In the genomic region with DNA sequence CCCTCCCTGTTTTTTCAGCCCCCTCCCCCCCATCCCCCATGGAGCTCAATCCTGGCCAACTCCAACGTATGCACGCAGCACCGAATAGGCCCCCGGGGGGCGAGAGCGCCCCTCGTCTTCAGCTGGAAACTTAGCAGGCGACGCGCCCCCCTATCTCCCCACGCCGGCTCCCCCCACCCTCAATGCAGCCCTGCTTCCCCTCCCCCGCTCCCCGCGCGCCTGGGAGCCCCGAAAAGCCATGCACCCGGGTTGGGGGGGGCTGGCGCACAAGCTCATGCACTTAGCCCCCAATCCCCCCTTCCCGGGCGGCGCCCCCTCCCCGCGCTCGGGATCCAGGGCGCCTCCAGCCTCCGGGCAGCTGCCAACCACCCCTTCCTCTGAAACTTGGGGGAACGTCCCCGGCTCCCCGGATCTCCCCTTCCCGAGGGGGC, we compare ENCODE assay signal across 8 cellular contexts. TPM values are rescaled to one million over a fixed set of nuclear protein-coding genes. Genes with fewer than 3 reads are reported as not detected.
DNase-seq lines count a peak whose midpoint lies in the region; ATAC-seq, FAIRE-seq and TF ChIP-seq lines count a peak whose summit lies in the region.

No MANE protein-coding gene starts in this region.

- H2BK120ac ChIP-seq in mesendoderm (ENCODE audit: low read depth, low read length): peak overlapping the region; percentile 62

- H3K9me3 ChIP-seq in A549 (no peaks in the 10 kb centered on the region), PC-3 (ENCODE audit: low read length) (no peaks in the 10 kb centered on the region), mammary epithelial cell (replicated peaks; ENCODE audit: insufficient read depth, low read length) (no peaks in the 10 kb centered on the region), thyroid gland (no peaks in the 10 kb centered on the region)

- H3K36me3 ChIP-seq in PC-3 (ENCODE audit: low read depth, low read length): no peaks in the 10 kb centered on the region
- H3K36me3 ChIP-seq in mammary epithelial cell (ENCODE audit: insufficient read depth, low read length): no peaks in the 10 kb centered on the region
- peaks cover 1% of the 10 kb centered on the region for H3K36me3 ChIP-seq in mesendoderm (ENCODE audit: control insufficient read depth, insufficient read depth, low read length)
- no peaks in the 10 kb centered on the region for H3K36me3 ChIP-seq in thyroid gland

- H3K27ac ChIP-seq in A549: peak overlapping the region; percentile 96 to 100
- H3K27ac ChIP-seq in PC-3 (ENCODE audit: low read length): no peak overlapping the region
- H3K27ac ChIP-seq in mammary epithelial cell (ENCODE audit: insufficient read depth, low read depth, low read length): peak overlapping the region; percentile 29
- no peak overlapping the region for H3K27ac ChIP-seq in mesendoderm (ENCODE audit: low read depth, low read length)
- peak overlapping the region; percentile 91 to 98 (median 91) for H3K27ac ChIP-seq in thyroid gland

- POLR2A ChIA-PET in A549 (lab: Yijun Ruan, JAX): interaction anchor here (0.6 kb wide), 1 partner anchor 109 kb away, joined by 4 read pairs; no protein-coding TSS in a partner anchor
- POLR2A ChIA-PET in PC-3 (lab: Charles Lee; ENCODE audit: unreplicated experiment): interaction anchor here (0.6 kb wide), 1 partner anchor 14 kb away, joined by 4 read pairs; no protein-coding TSS in a partner anchor

- no TSS peak for BruUV-seq in PC-3 (replicated peaks; lab: Mats Ljungman, UMichigan)
- BruUV-seq in mammary epithelial cell (replicated peaks; lab: Mats Ljungman, UMichigan): no TSS peak

- ATAC-seq in A549: 0 out of 6 replicates have a peak, but pooled peaks of 1 of the 2 experiments have one; percentile 6
- no peak for ATAC-seq in PC-3

- H3K56ac ChIP-seq in mesendoderm (ENCODE audit: low read length): peak overlapping the region; percentile 87

- TF ChIP-seq RAD21 in A549 (conservative IDR thresholded peaks at IDR 0.05 in 1 of 2, IDR thresholded peaks at IDR 0.05 in 1 of 2): no peak

- H3K27me3 ChIP-seq in PC-3 (ENCODE audit: low read length) (no peaks in the 10 kb centered on the region), mammary epithelial cell (ENCODE audit: insufficient read depth, low read length) (no peaks in the 10 kb centered on the region), mesendoderm (ENCODE audit: insufficient read depth, low read length, poor library complexity) (peaks cover 6% of the 10 kb centered on the region), thyroid gland (no peaks in the 10 kb centered on the region)

- peaks cover 18% of the 10 kb centered on the region; the same call in 1 of the 2 replicates for H4K20me1 ChIP-seq in PC-3 (ENCODE audit: low read length)
- H4K20me1 ChIP-seq in mammary epithelial cell (ENCODE audit: insufficient read depth, low read length): peaks cover 9% of the 10 kb centered on the region

- peak overlapping the region; percentile 90 for H3K4ac ChIP-seq in mesendoderm (ENCODE audit: low read depth, low read length)

- H2AFZ ChIP-seq in PC-3 (ENCODE audit: low read length): peak overlapping the region; percentile 30; the same call in 1 of the 2 replicates
- H2AFZ ChIP-seq in mammary epithelial cell (ENCODE audit: low read depth, low read length): peak overlapping the region; percentile 69

- in situ Hi-C loops in mammary epithelial cell (cut with MboI; ENCODE audit: low sequenced_read_pairs in 2 of 2): no loop called here

- peak overlapping the region; percentile 95 for H3K4me3 ChIP-seq in A549
- H3K4me3 ChIP-seq in PC-3 (ENCODE audit: low read length): peak overlapping the region; percentile 76
- peak overlapping the region; percentile 70 to 92 (median 88) for H3K4me3 ChIP-seq in mammary epithelial cell (replicated peaks in 1 of 3; ENCODE audit: insufficient read depth in 1 of 3, low read depth in 2 of 3, low read length in 3 of 3)
- peak overlapping the region; percentile 41 for H3K4me3 ChIP-seq in mesendoderm (ENCODE audit: low read length)
- peak overlapping the region; percentile 83 to 93 (median 93) for H3K4me3 ChIP-seq in thyroid gland (replicated peaks in 1 of 3)

- no peak overlapping the region for H2BK15ac ChIP-seq in mesendoderm (replicated peaks; ENCODE audit: low read depth)

- no peak overlapping the region for H2BK5ac ChIP-seq in mesendoderm (ENCODE audit: low read length)

- no CpG with 5 or more reads among the region's 31 CpGs for WGBS in A549 (ENCODE audit: missing lambda C conversion rate)
- no CpG with 5 or more reads among the region's 31 CpGs for WGBS in mammary epithelial cell (ENCODE audit: low coverage, missing lambda C conversion rate)
- WGBS in mesendoderm (ENCODE audit: extremely low coverage, insufficient coverage, low lambda C conversion rate): no CpG with 5 or more reads among the region's 31 CpGs
- WGBS in thyroid gland, 2 donors: no CpG with 5 or more reads among the region's 31 CpGs

- H3K79me1 ChIP-seq in mesendoderm (ENCODE audit: low read length): peaks cover 8% of the 10 kb centered on the region

- CTCF ChIA-PET in A549 (lab: Yijun Ruan, JAX): no interaction called here
- CTCF ChIA-PET in PC-3 (lab: Charles Lee): no interaction called here
- CTCF ChIA-PET in mammary epithelial cell (lab: Charles Lee; ENCODE audit: low non-redundant PET): no interaction called here

- DNase-seq in A549 (ENCODE audit: low read depth in 1 of 2, low spot score in 1 of 2) (no peak), PC-3 (no peak), mammary epithelial cell (no peak), mesendoderm (no peak), thyroid gland (peak in 1 of 2 donors; percentile 37), kidney tubule cell (ENCODE audit: low spot score) (no peak), SIG-M5 (lab: John Stamatoyannopoulos, UW) (no peak), DMS153 treated with DMSO at 0.1 percent for 48 hours (lab: John Stamatoyannopoulos, UW; ENCODE audit: unreplicated experiment) (no peak)

- no peak overlapping the region for H2AK5ac ChIP-seq in mesendoderm (ENCODE audit: low read length)

- FAIRE-seq in A549 (lab: Jason Lieb, UNC): no peak

- H3K18ac ChIP-seq in mesendoderm (ENCODE audit: low read length): peak overlapping the region; percentile 99

- intact Hi-C loops in PC-3 (cut with micrococcal nuclease) (no loop called here), mammary epithelial cell (cut with micrococcal nuclease) (no loop called here), thyroid gland (cut with DNase I) (loop anchor here (5.0 kb wide), 1 partner anchor 56 kb away; the partner anchor contains the start of gene MAP2K2)

- H4K5ac ChIP-seq in mesendoderm (ENCODE audit: low read length): no peak overlapping the region

- no peaks in the 10 kb centered on the region for H3F3A ChIP-seq in PC-3 (ENCODE audit: low read length, unreplicated experiment)

- H3K4me1 ChIP-seq in A549 (peaks cover 31% of the 10 kb centered on the region), PC-3 (ENCODE audit: insufficient read depth, low read length) (peaks cover 24% of the 10 kb centered on the region), mammary epithelial cell (ENCODE audit: insufficient read depth, low read length) (peaks cover 25% of the 10 kb centered on the region), mesendoderm (ENCODE audit: control insufficient read depth, low read depth, low read length) (no peaks in the 10 kb centered on the region), thyroid gland (peaks cover 33 to 37% of the 10 kb centered on the region in 2 donors)

- H3K79me2 ChIP-seq in PC-3 (ENCODE audit: low read length): peaks cover 39% of the 10 kb centered on the region
- H3K79me2 ChIP-seq in mammary epithelial cell (ENCODE audit: insufficient read depth, low read length): peaks cover 44% of the 10 kb centered on the region
- peaks cover 39% of the 10 kb centered on the region for H3K79me2 ChIP-seq in mesendoderm (ENCODE audit: control insufficient read depth, insufficient read depth, low read length)

- TF ChIP-seq CTCF in A549 (IDR thresholded peaks at IDR 0.05): no peak
- no peak for TF ChIP-seq CTCF in PC-3 (conservative IDR thresholded peaks at IDR 0.05; ENCODE audit: low read depth, low read length)
- TF ChIP-seq CTCF in mammary epithelial cell (conservative IDR thresholded peaks at IDR 0.05 in 1 of 2, IDR thresholded peaks at IDR 0.05 in 1 of 2; ENCODE audit: extremely low read depth in 1 of 2, insufficient read depth in 1 of 2, low read depth in 1 of 2, low read length in 2 of 2): no peak
- no peak for TF ChIP-seq CTCF in thyroid gland (IDR thresholded peaks at IDR 0.05)

- no peak for TF ChIP-seq POLR2A in A549 (IDR thresholded peaks at IDR 0.05; ENCODE audit: low read length)
- no peak for TF ChIP-seq POLR2A in thyroid gland (IDR thresholded peaks at IDR 0.05)

- H3K9me2 ChIP-seq in PC-3 (replicated peaks; ENCODE audit: low read length): no peaks in the 10 kb centered on the region

- H3K23ac ChIP-seq in mesendoderm (ENCODE audit: low read length): no peak overlapping the region

- TF ChIP-seq EP300 in A549 (IDR thresholded peaks at IDR 0.05): no peak

- H4K8ac ChIP-seq in mesendoderm (ENCODE audit: low read depth, low read length): peak overlapping the region; percentile 57

- H3K4me2 ChIP-seq in A549 (peak overlapping the region; percentile 87), PC-3 (ENCODE audit: low read length) (peak overlapping the region; percentile 78), mammary epithelial cell (ENCODE audit: insufficient read depth, low read depth, low read length) (peak overlapping the region; percentile 70), mesendoderm (ENCODE audit: low read length) (peak overlapping the region; percentile 43)

- peak overlapping the region; percentile 55; the same call in 1 of the 2 replicates for H3K9ac ChIP-seq in PC-3 (ENCODE audit: low read length)
- H3K9ac ChIP-seq in mammary epithelial cell (ENCODE audit: insufficient read depth, low read length): peak overlapping the region; percentile 61
- H3K9ac ChIP-seq in mesendoderm (ENCODE audit: low read length): peak overlapping the region; percentile 68

- dilution Hi-C loops in mammary epithelial cell (cut with HindIII; ENCODE audit: low sequenced_read_pairs): loop anchor here (10.0 kb wide), 1 partner anchor 299 kb away; no protein-coding TSS in a partner anchor

RNA-seq across cellular contexts. Expression of gene ZBTB7A, which starts 0.5 kb away (rescaled TPM):
- 2.2 and 2.3 TPM in 2 replicates for polyA plus RNA-seq in A549 (2011; rRNA removed)
- 7.0 and 12.5 TPM in 2 replicates for polyA plus RNA-seq in A549 (2012; cell fraction: cytosol; rRNA removed)
- polyA plus RNA-seq in A549 (2012; cell fraction: nucleus; rRNA removed): 15.8 and 26.9 TPM in 2 replicates
- 10.2 to 11.6 TPM (median 11.4 TPM) in 3 replicates for polyA plus RNA-seq in A549 (2017; fragmentation: RNase III; extraction: RNeasy Plus Mini Kit Qiagen cat#74134 plus additional on column Dnase treatment)
- polyA minus RNA-seq in A549 (2011; rRNA and poly(A)+ RNA removed): 2.6 and 3.7 TPM in 2 replicates
- 16.7 and 40.2 TPM in 2 replicates for total RNA-seq in PC-3 (2014; rRNA removed)
- 10 to 100 TPM; 40.8 to 52.9 TPM for total RNA-seq in mammary epithelial cell
- polyA plus RNA-seq in mammary epithelial cell: 11.0 TPM
- polyA minus RNA-seq in mammary epithelial cell: 9.2 TPM
- 8.8 TPM for polyA plus RNA-seq in mesendoderm (2013, experiment 1 of 2)
- polyA plus RNA-seq in mesendoderm (2013, experiment 2 of 2): 8.8 TPM
- 10 to 100 TPM; 45.3 to 85.3 (median 54.9) TPM for total RNA-seq in thyroid gland

RNA-seq across cellular contexts. Expression of gene MAP2K2, which starts 57.7 kb away (rescaled TPM):
- 40.4 and 41.7 TPM in 2 replicates for polyA plus RNA-seq in A549 (2011; rRNA removed)
- 129 and 151 TPM in 2 replicates for polyA plus RNA-seq in A549 (2012; cell fraction: cytosol; rRNA removed)
- 146 and 171 TPM in 2 replicates for polyA plus RNA-seq in A549 (2012; cell fraction: nucleus; rRNA removed)
- 98.5 to 116 TPM (median 115 TPM) in 3 replicates for polyA plus RNA-seq in A549 (2017; fragmentation: RNase III; extraction: RNeasy Plus Mini Kit Qiagen cat#74134 plus additional on column Dnase treatment)
- 51.6 and 58.5 TPM in 2 replicates for polyA minus RNA-seq in A549 (2011; rRNA and poly(A)+ RNA removed)
- 229 and 360 TPM in 2 replicates for total RNA-seq in PC-3 (2014; rRNA removed)
- total RNA-seq in mammary epithelial cell: 100 to 1,000 TPM; 109 to 163 TPM
- 112 TPM for polyA plus RNA-seq in mammary epithelial cell
- 91.5 TPM for polyA minus RNA-seq in mammary epithelial cell
- polyA plus RNA-seq in mesendoderm (2013, experiment 1 of 2): 103 TPM
- polyA plus RNA-seq in mesendoderm (2013, experiment 2 of 2): 103 TPM
- total RNA-seq in thyroid gland: 10 to 100 TPM; 59.4 to 95.3 (median 81.8) TPM

RNA-seq across cellular contexts. Expression of gene PIAS4, which starts 58.7 kb away (rescaled TPM):
- polyA plus RNA-seq in A549 (2011; rRNA removed): 4.5 and 5.2 TPM in 2 replicates
- 8.6 and 11.9 TPM in 2 replicates for polyA plus RNA-seq in A549 (2012; cell fraction: cytosol; rRNA removed)
- polyA plus RNA-seq in A549 (2012; cell fraction: nucleus; rRNA removed): 17.1 and 17.4 TPM in 2 replicates
- 10.6 to 12.8 TPM (median 11.3 TPM) in 3 replicates for polyA plus RNA-seq in A549 (2017; fragmentation: RNase III; extraction: RNeasy Plus Mini Kit Qiagen cat#74134 plus additional on column Dnase treatment)
- 8.8 and 10.8 TPM in 2 replicates for polyA minus RNA-seq in A549 (2011; rRNA and poly(A)+ RNA removed)
- total RNA-seq in PC-3 (2014; rRNA removed): 21.0 and 26.5 TPM in 2 replicates
- total RNA-seq in mammary epithelial cell: 10 to 100 TPM; 20.8 to 29.9 TPM
- 11.5 TPM for polyA plus RNA-seq in mammary epithelial cell
- polyA minus RNA-seq in mammary epithelial cell: 13.7 TPM
- 63.4 TPM for polyA plus RNA-seq in mesendoderm (2013, experiment 1 of 2)
- polyA plus RNA-seq in mesendoderm (2013, experiment 2 of 2): 63.3 TPM
- total RNA-seq in thyroid gland: 10 to 100 TPM; 14.7 to 32.3 (median 16.0) TPM

Comparison
In these comparisons a context has a peak if more than half of its experiments do, and no peak if none do; other contexts are left out.
1. H3K27ac ChIP-seq: peak in A549 (2 of 2), mammary epithelial cell (single experiment) and thyroid gland (3 of 3); none in PC-3 (single experiment) and mesendoderm (single experiment).
2. H3K4me3 ChIP-seq: peak in every context shown above with its lines; median percentile 95 in A549; 93 in thyroid gland; 88 in mammary epithelial cell; 76 in PC-3; 41 in mesendoderm.
3. Peak in every context shown above with its lines, with median percentiles within 50 percentile points of each other: H3K4me2 ChIP-seq and H3K9ac ChIP-seq.